ENCODE assay signal across 20 cellular contexts in genomic region chr19:17977488-17977887, GRCh38. TPM values are rescaled to one million over a fixed set of nuclear protein-coding genes. Genes with fewer than 3 reads are reported as not detected.
DNase-seq lines count a peak whose midpoint lies in the region; FAIRE-seq and TF ChIP-seq lines count a peak whose summit lies in the region.
"Had no signal": no experiment of that assay in that cellular context is flagged by ENCODE, and none has a peak within 500 bp of the region (broad histone marks: within the 10 kb centered on the region; RNA-seq: fewer than 3 reads in every experiment).

No MANE protein-coding gene starts in this region.

- H3K9me3 ChIP-seq in astrocyte (ENCODE audit: insufficient read depth, low read depth, low read length): no peaks in the 10 kb centered on the region

- H3K4me1 Mint-ChIP-seq in IgD-negative memory B cell: peaks cover 6 to 10% (median 7%) of the 10 kb centered on the region in 3 donors
- no peaks in the 10 kb centered on the region for H3K4me1 Mint-ChIP-seq in astrocyte (ENCODE audit: low read depth, unreplicated experiment)
- peaks cover 5% of the 10 kb centered on the region for H3K4me1 Mint-ChIP-seq in nephron progenitor cell
- H3K4me1 Mint-ChIP-seq: GM23338 had no signal

- H3K79me2 ChIP-seq in astrocyte (ENCODE audit: insufficient read depth, low read length): no peaks in the 10 kb centered on the region

- H3K27me3 ChIP-seq in astrocyte (ENCODE audit: insufficient read depth, low read length): peaks cover 4% of the 10 kb centered on the region

- H3K36me3 ChIP-seq in astrocyte (ENCODE audit: insufficient read depth, low read length): no peaks in the 10 kb centered on the region

- no peaks in the 10 kb centered on the region for H3K9me3 Mint-ChIP-seq in IgD-negative memory B cell
- H3K9me3 Mint-ChIP-seq in astrocyte (ENCODE audit: unreplicated experiment): no peaks in the 10 kb centered on the region
- H3K9me3 Mint-ChIP-seq in nephron progenitor cell: no peaks in the 10 kb centered on the region
- H3K9me3 Mint-ChIP-seq: CD4-positive, alpha-beta memory T cell; GM23338 had no signal

- FAIRE-seq in astrocyte (lab: Jason Lieb, UNC): no peak
- FAIRE-seq: A204.1, GM12892, GM18507, H54, HepG2 had no signal

- H3K36me3 Mint-ChIP-seq in IgD-negative memory B cell: no peaks in the 10 kb centered on the region
- no peaks in the 10 kb centered on the region for H3K36me3 Mint-ChIP-seq in astrocyte (ENCODE audit: low read depth, unreplicated experiment)
- peaks cover 39% of the 10 kb centered on the region for H3K36me3 Mint-ChIP-seq in nephron progenitor cell (ENCODE audit: low read depth)
- H3K36me3 Mint-ChIP-seq: CD4-positive, alpha-beta memory T cell had no signal

- no peak overlapping the region for H3K4me2 ChIP-seq in astrocyte (ENCODE audit: low read length)
- H3K4me2 ChIP-seq: GM23338 had no signal

- H3K4me1 ChIP-seq in astrocyte (ENCODE audit: insufficient read depth, low read length): no peaks in the 10 kb centered on the region

- no peak for TF ChIP-seq CTCF in astrocyte (IDR thresholded peaks at IDR 0.05; ENCODE audit: insufficient read depth, low read depth, low read length)
- TF ChIP-seq CTCF in nephron progenitor cell (IDR thresholded peaks at IDR 0.05): no peak

- H3K27me3 Mint-ChIP-seq in IgD-negative memory B cell (no peaks in the 10 kb centered on the region), astrocyte (ENCODE audit: low read depth, unreplicated experiment) (peaks cover 10% of the 10 kb centered on the region), nephron progenitor cell (ENCODE audit: low read depth, poor library complexity) (peaks cover 3% of the 10 kb centered on the region)

- no peak overlapping the region for H2AFZ ChIP-seq in astrocyte (ENCODE audit: low read depth, low read length)
- H2AFZ ChIP-seq: GM23338 had no signal

- H3K4me3 Mint-ChIP-seq in IgD-negative memory B cell (peak overlapping the region in 1 of 4 donors; percentile 31), astrocyte (ENCODE audit: unreplicated experiment) (peak overlapping the region; percentile 20), nephron progenitor cell (no peak overlapping the region)
- H3K4me3 Mint-ChIP-seq: GM23338 had no signal

- peak overlapping the region in 2 of 3 donors; percentile 25 to 65 for H3K27ac Mint-ChIP-seq in IgD-negative memory B cell
- H3K27ac Mint-ChIP-seq in astrocyte (ENCODE audit: unreplicated experiment): no peak overlapping the region
- peak overlapping the region; percentile 41 for H3K27ac Mint-ChIP-seq in nephron progenitor cell
- H3K27ac Mint-ChIP-seq: GM23338 had no signal

- H3K4me3 ChIP-seq in astrocyte (ENCODE audit: insufficient read depth, low read depth, low read length): no peak overlapping the region
- H3K4me3 ChIP-seq: GM23338 had no signal

- no peak for DNase-seq in astrocyte (ENCODE audit: low read depth)
- DNase-seq in nephron progenitor cell: no peak
- no peak for DNase-seq in NCI-H1417 treated with DMSO at 0.1 percent for 48 hours (lab: John Stamatoyannopoulos, UW)
- DNase-seq in NOMO-1 (lab: John Stamatoyannopoulos, UW; ENCODE audit: unreplicated experiment in 2 of 2): no peak
- no peak for DNase-seq in NCI-H69 (lab: John Stamatoyannopoulos, UW)
- no peak for DNase-seq in midbrain (lab: John Stamatoyannopoulos, UW)
- DNase-seq: ACHN; CD4-positive, alpha-beta memory T cell; DMS153; DMS79; GDM1; HCEC 1CT had no signal

- no peaks in the 10 kb centered on the region for H4K20me1 ChIP-seq in astrocyte (ENCODE audit: insufficient read depth, low read length)

- H3K9ac ChIP-seq in astrocyte (ENCODE audit: low read length): no peak overlapping the region

- H3K27ac ChIP-seq in astrocyte (ENCODE audit: low read depth, low read length): no peak overlapping the region
- H3K27ac ChIP-seq: C4-2B had no signal

RNA-seq across cellular contexts. Expression of gene KCNN1, which starts 10.6 kb away (rescaled TPM):
- polyA plus RNA-seq in IgD-negative memory B cell: not detected
- total RNA-seq in astrocyte: 1.5 and 1.6 TPM in 2 replicates
- total RNA-seq: CD4-positive, alpha-beta memory T cell had no signal
- polyA plus RNA-seq: CD4-positive, alpha-beta memory T cell; HepG2 had no signal

RNA-seq across cellular contexts. Expression of gene ARRDC2, which starts 30.5 kb away (rescaled TPM):
- 42.4 TPM for polyA plus RNA-seq in IgD-negative memory B cell
- total RNA-seq in astrocyte: 2.6 and 2.8 TPM in 2 replicates

RNA-seq across cellular contexts. Expression of gene CCDC124, which starts 44.7 kb away (rescaled TPM):
- 63.7 TPM for polyA plus RNA-seq in IgD-negative memory B cell
- 91.0 and 97.3 TPM in 2 replicates for total RNA-seq in astrocyte
